17 cellular contexts compared by ENCODE assay signal in the genomic region with DNA sequence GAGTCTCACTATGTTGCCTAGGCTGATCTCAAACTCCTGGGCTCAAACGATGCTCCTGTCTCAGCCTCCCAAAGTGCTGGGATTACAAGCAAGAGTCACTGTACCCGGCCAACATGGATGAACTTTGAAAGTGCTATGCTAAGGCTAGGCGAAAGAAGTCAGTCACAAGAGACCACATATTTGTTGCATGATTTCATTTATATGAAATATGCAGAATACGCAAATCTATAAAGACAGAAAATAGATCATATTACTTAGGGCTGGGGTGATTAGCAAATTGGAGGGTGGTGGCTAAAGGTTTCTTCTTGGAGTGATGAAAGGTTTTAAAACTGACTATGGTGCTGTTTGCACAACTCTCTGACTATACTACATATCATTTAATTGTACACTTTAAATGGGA. TPM values are rescaled to one million over a fixed set of nuclear protein-coding genes. Genes with fewer than 3 reads are reported as not detected.
DNase-seq lines count a peak whose midpoint lies in the region; ATAC-seq lines count a peak whose summit lies in the region.
"Had no signal": no experiment of that assay in that cellular context is flagged by ENCODE, and none has a peak within 500 bp of the region (broad histone marks: within the 10 kb centered on the region; RNA-seq: fewer than 3 reads in every experiment).

No MANE protein-coding gene starts in this region.

- peaks cover 25% of the 10 kb centered on the region for H3K4me1 Mint-ChIP-seq in T-helper 2 cell treated with Interferon-gamma antibody and Interleukin-4, amounts not matched to agents 5 μg/mL and 100 μg/mL, for 36 hours (ENCODE audit: low read depth)
- peaks cover 33% of the 10 kb centered on the region for H3K4me1 Mint-ChIP-seq in central memory CD8-positive, alpha-beta T cell
- H3K4me1 Mint-ChIP-seq in natural killer cell treated with Interleukin-12 subunit alpha and Interleukin-12 subunit beta and Interleukin-15 and Interleukin-18, amount 100 ng/mL, for 72 hours (ENCODE audit: low read depth in 2 of 2), result peaks cover 28 to 29% of the 10 kb centered on the region in 2 donors

- no peak for DNase-seq in T-helper 2 cell treated with Interferon-gamma antibody and Interleukin-4, amounts not matched to agents 5 μg/mL and 100 μg/mL, for 36 hours (ENCODE audit: low spot score)
- no peak for DNase-seq in T-helper 2 cell
- peak; percentile 57 for DNase-seq in HCEC 1CT
- no peak for DNase-seq in central memory CD8-positive, alpha-beta T cell (ENCODE audit: low spot score in 2 of 2)
- no peak for DNase-seq in natural killer cell treated with Interleukin-12 subunit alpha and Interleukin-12 subunit beta and Interleukin-15 and Interleukin-18, amount 100 ng/mL, for 72 hours (ENCODE audit: low spot score)
- no peak for DNase-seq in GF-D8 (lab: John Stamatoyannopoulos, UW)
- DNase-seq in OCI-M2 (lab: John Stamatoyannopoulos, UW; ENCODE audit: unreplicated experiment), result no peak
- no peak for DNase-seq in NCI-H748 treated with DMSO at 0.1 percent for 48 hours (lab: John Stamatoyannopoulos, UW)
- DNase-seq: 8988T; activated CD4-positive, alpha-beta memory T cell treated with anti-CD3 and anti-CD28 coated beads for 36 hours; activated naive CD4-positive, alpha-beta T cell treated with anti-CD3 and anti-CD28 coated beads, Interleukin-2, amount 50 U/mL, for 16 hours; NCI-H2107; uterus had no signal

- peaks cover 8% of the 10 kb centered on the region for H3K27me3 Mint-ChIP-seq in T-helper 2 cell treated with Interferon-gamma antibody and Interleukin-4, amounts not matched to agents 5 μg/mL and 100 μg/mL, for 36 hours (ENCODE audit: low read depth)
- no peaks in the 10 kb centered on the region for H3K27me3 Mint-ChIP-seq in central memory CD8-positive, alpha-beta T cell
- H3K27me3 Mint-ChIP-seq in natural killer cell treated with Interleukin-12 subunit alpha and Interleukin-12 subunit beta and Interleukin-15 and Interleukin-18, amount 100 ng/mL, for 72 hours, result no peaks in the 10 kb centered on the region
- H3K27me3 Mint-ChIP-seq: activated CD4-positive, alpha-beta memory T cell treated with anti-CD3 and anti-CD28 coated beads for 36 hours; stimulated activated memory B cell treated with anti-CD40 and anti-IgM and Interleukin-4, amounts not matched to agents 10 μg/mL and 1 μg/mL and 100 μg/mL, for 72 hours had no signal

- no peak overlapping the region for H3K27ac Mint-ChIP-seq in T-helper 2 cell treated with Interferon-gamma antibody and Interleukin-4, amounts not matched to agents 5 μg/mL and 100 μg/mL, for 36 hours
- H3K27ac Mint-ChIP-seq in central memory CD8-positive, alpha-beta T cell (ENCODE audit: low read depth), result no peak overlapping the region
- H3K27ac Mint-ChIP-seq in natural killer cell treated with Interleukin-12 subunit alpha and Interleukin-12 subunit beta and Interleukin-15 and Interleukin-18, amount 100 ng/mL, for 72 hours, result no peak overlapping the region

- H3K4me3 Mint-ChIP-seq in T-helper 2 cell treated with Interferon-gamma antibody and Interleukin-4, amounts not matched to agents 5 μg/mL and 100 μg/mL, for 36 hours, result peak overlapping the region; percentile 90
- peak overlapping the region; percentile 84 for H3K4me3 Mint-ChIP-seq in central memory CD8-positive, alpha-beta T cell
- H3K4me3 Mint-ChIP-seq in natural killer cell treated with Interleukin-12 subunit alpha and Interleukin-12 subunit beta and Interleukin-15 and Interleukin-18, amount 100 ng/mL, for 72 hours, result peak overlapping the region; percentile 3

- ATAC-seq in central memory CD8-positive, alpha-beta T cell (replicated peaks; ENCODE audit: extremely low read depth, poor library complexity, severe bottlenecking), result no peak
- ATAC-seq in natural killer cell treated with Interleukin-12 subunit alpha and Interleukin-12 subunit beta and Interleukin-15 and Interleukin-18, amount 100 ng/mL, for 72 hours, result no peak
- ATAC-seq: left ventricle myocardium superior; Right ventricle myocardium inferior; stimulated activated memory B cell treated with anti-CD40 and anti-IgM and Interleukin-4, amounts not matched to agents 10 μg/mL and 1 μg/mL and 100 μg/mL, for 72 hours had no signal

- no peaks in the 10 kb centered on the region for H3K9me3 Mint-ChIP-seq in T-helper 2 cell treated with Interferon-gamma antibody and Interleukin-4, amounts not matched to agents 5 μg/mL and 100 μg/mL, for 36 hours
- H3K9me3 Mint-ChIP-seq in central memory CD8-positive, alpha-beta T cell, result no peaks in the 10 kb centered on the region
- H3K9me3 Mint-ChIP-seq in natural killer cell treated with Interleukin-12 subunit alpha and Interleukin-12 subunit beta and Interleukin-15 and Interleukin-18, amount 100 ng/mL, for 72 hours, result no peaks in the 10 kb centered on the region
- H3K9me3 Mint-ChIP-seq: activated CD4-positive, alpha-beta memory T cell treated with anti-CD3 and anti-CD28 coated beads for 36 hours; stimulated activated memory B cell treated with anti-CD40 and anti-IgM and Interleukin-4, amounts not matched to agents 10 μg/mL and 1 μg/mL and 100 μg/mL, for 72 hours had no signal

- peaks cover 9% of the 10 kb centered on the region for H3K36me3 Mint-ChIP-seq in T-helper 2 cell treated with Interferon-gamma antibody and Interleukin-4, amounts not matched to agents 5 μg/mL and 100 μg/mL, for 36 hours (ENCODE audit: low read depth)
- H3K36me3 Mint-ChIP-seq in central memory CD8-positive, alpha-beta T cell (ENCODE audit: insufficient read depth), result peaks cover 17% of the 10 kb centered on the region
- H3K36me3 Mint-ChIP-seq in natural killer cell treated with Interleukin-12 subunit alpha and Interleukin-12 subunit beta and Interleukin-15 and Interleukin-18, amount 100 ng/mL, for 72 hours, result no peaks in the 10 kb centered on the region

RNA-seq across cellular contexts. Expression of gene FLYWCH1, which starts 1.3 kb away (rescaled TPM):
- total RNA-seq in natural killer cell treated with Interleukin-12 subunit alpha and Interleukin-12 subunit beta and Interleukin-15 and Interleukin-18, amount 100 ng/mL, for 72 hours, result 10 to 100 TPM; 66.6 to 85.7 TPM

RNA-seq across cellular contexts. Expression of gene FLYWCH2, which starts 27.4 kb away (rescaled TPM):
- total RNA-seq in natural killer cell treated with Interleukin-12 subunit alpha and Interleukin-12 subunit beta and Interleukin-15 and Interleukin-18, amount 100 ng/mL, for 72 hours, result 10 to 100 TPM; 21.5 to 24.7 TPM

RNA-seq across cellular contexts. Expression of gene PRSS22, which starts 52.5 kb away (rescaled TPM):
- total RNA-seq in natural killer cell treated with Interleukin-12 subunit alpha and Interleukin-12 subunit beta and Interleukin-15 and Interleukin-18, amount 100 ng/mL, for 72 hours, result under 1 TPM; 0.86 TPM
- total RNA-seq: cerebellum, left ventricle myocardium superior, Right ventricle myocardium inferior had no signal

RNA-seq across cellular contexts. Expression of gene KREMEN2, which starts 53.6 kb away (rescaled TPM):
- total RNA-seq in natural killer cell treated with Interleukin-12 subunit alpha and Interleukin-12 subunit beta and Interleukin-15 and Interleukin-18, amount 100 ng/mL, for 72 hours, result not detected
- total RNA-seq: activated CD4-positive, alpha-beta memory T cell treated with anti-CD3 and anti-CD28 coated beads for 36 hours; cerebellum; left ventricle myocardium superior; Right ventricle myocardium inferior had no signal

RNA-seq across cellular contexts. Expression of gene PAQR4, which starts 58.7 kb away (rescaled TPM):
- 10 to 100 TPM; 19.7 to 39.1 TPM for total RNA-seq in natural killer cell treated with Interleukin-12 subunit alpha and Interleukin-12 subunit beta and Interleukin-15 and Interleukin-18, amount 100 ng/mL, for 72 hours

Comparison
In these comparisons a context has a peak if more than half of its experiments do, and no peak if none do; other contexts are left out.
1. H3K4me3 Mint-ChIP-seq: peak in every context shown above with its lines; median percentile 90 in T-helper 2 cell treated with Interferon-gamma antibody and Interleukin-4, amounts not matched to agents 5 μg/mL and 100 μg/mL, for 36 hours; 84 in central memory CD8-positive, alpha-beta T cell; 3 in natural killer cell treated with Interleukin-12 subunit alpha and Interleukin-12 subunit beta and Interleukin-15 and Interleukin-18, amount 100 ng/mL, for 72 hours.